ENCODE assay signal across 14 cellular contexts in the genomic region with DNA sequence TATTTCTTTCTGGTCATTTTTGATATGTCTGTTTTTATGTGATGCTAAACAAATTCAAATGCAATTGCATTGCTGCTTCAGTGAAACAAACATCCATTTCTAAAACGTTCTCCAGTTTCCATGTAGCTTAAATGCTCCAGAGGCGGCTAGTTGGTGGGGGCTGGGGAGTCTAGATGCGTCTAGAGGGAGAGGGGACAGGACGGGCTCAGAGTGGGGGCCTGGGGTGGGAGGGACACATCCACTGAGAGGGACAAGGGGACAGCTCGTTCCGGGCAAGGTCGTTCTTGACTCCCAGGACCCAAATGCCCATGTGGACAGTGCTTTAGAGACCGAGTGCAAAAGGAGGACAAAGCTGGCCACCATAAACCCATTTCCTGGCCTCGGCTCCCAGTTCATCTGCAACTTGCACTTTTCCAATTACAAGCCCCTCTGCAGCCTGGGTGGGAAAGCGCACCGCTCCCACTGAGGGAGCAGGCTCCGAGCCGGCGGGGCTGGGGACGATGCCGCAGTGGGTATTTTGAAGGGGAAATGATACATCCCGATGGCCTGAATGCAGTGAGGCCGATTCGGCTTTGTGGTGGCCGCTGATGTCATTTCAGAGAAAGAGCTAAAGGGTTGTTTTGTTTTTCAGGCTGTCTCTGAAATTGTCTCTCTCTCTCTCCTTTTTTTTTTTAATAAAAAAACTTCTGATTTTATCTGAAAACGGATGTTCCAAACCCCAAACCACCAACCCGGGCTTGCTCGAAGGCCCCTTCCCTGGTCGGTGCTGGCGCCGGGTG.
A peak's percentile ranks its signal among the peaks of the same experiment; 100 is the strongest.
DNase-seq lines count a peak whose midpoint lies in the region; ATAC-seq and TF ChIP-seq lines count a peak whose summit lies in the region.
"Had no signal": no experiment of that assay in that cellular context is flagged by ENCODE, and none has a peak within 500 bp of the region (broad histone marks: within the 10 kb centered on the region; RNA-seq: fewer than 3 reads in every experiment).

No MANE protein-coding gene starts in this region.

- H3K4me1 ChIP-seq in mesenchymal stem cell (ENCODE audit: control insufficient read depth, insufficient read depth, low read depth, low read length) (peaks cover 13% of the 10 kb centered on the region), uterus (no peaks in the 10 kb centered on the region), PC-9 (replicated peaks; ENCODE audit: insufficient read depth) (no peaks in the 10 kb centered on the region)
- H3K4me1 ChIP-seq: HAP-1, psoas muscle had no signal

- POLR2A ChIA-PET in PC-9 (lab: Charles Lee; ENCODE audit: unreplicated experiment) = no interaction called here

- WGBS in mesenchymal stem cell = 81% methylated on average over 22 of the region's 26 CpGs

- H3K9ac ChIP-seq in mesenchymal stem cell (ENCODE audit: low read length) = peak overlapping the region; percentile 50

- H3K9me3 ChIP-seq in KOPT-K1 (ENCODE audit: insufficient read depth, low read length, poor library complexity, severe bottlenecking) = peaks cover 9% of the 10 kb centered on the region
- H3K9me3 ChIP-seq in mesenchymal stem cell (ENCODE audit: control insufficient read depth, low read length) = peaks cover 3% of the 10 kb centered on the region
- H3K9me3 ChIP-seq in uterus = no peaks in the 10 kb centered on the region
- H3K9me3 ChIP-seq in PC-9 (ENCODE audit: insufficient read depth, low read depth) = no peaks in the 10 kb centered on the region
- H3K9me3 ChIP-seq: HAP-1, psoas muscle had no signal

- DNase-seq in choroid plexus epithelial cell (ENCODE audit: low read depth) = no peak
- no peak for DNase-seq in mesenchymal stem cell
- no peak for DNase-seq in uterus
- DNase-seq in PC-9 = no peak
- DNase-seq in activated CD4-positive, alpha-beta T cell treated with anti-CD3 and anti-CD28 coated beads, Interleukin-2, amount 50 U/mL, for 48 hours = no peak
- DNase-seq: activated CD4-positive, alpha-beta T cell treated with anti-CD3 and anti-CD28 coated beads for 48 hours; OCI-M1; stimulated activated naive CD8-positive, alpha-beta T cell treated with anti-CD3 and anti-CD28 coated beads, Interleukin-15, amount 100 ng/mL, for 72 hours; T-helper 17 cell had no signal

- peak overlapping the region in 1 of 2 experiments; percentile 84 for H2BK12ac ChIP-seq in mesenchymal stem cell (ENCODE audit: low read length in 2 of 2)

- H3K27ac ChIP-seq in KOPT-K1 (ENCODE audit: low read depth, low read length, poor library complexity, severe bottlenecking) (peak overlapping the region; percentile 56), mesenchymal stem cell (ENCODE audit: low read length, poor library complexity, severe bottlenecking) (no peak overlapping the region), uterus (peak overlapping the region; percentile 39 to 49), PC-9 (no peak overlapping the region)
- H3K27ac ChIP-seq: psoas muscle had no signal

- H4K8ac ChIP-seq in mesenchymal stem cell (ENCODE audit: low read length) = peak overlapping the region; percentile 62

- H3K4me3 ChIP-seq in choroid plexus epithelial cell (ENCODE audit: low read depth, low read length) (peak overlapping the region; percentile 20), mesenchymal stem cell (ENCODE audit: insufficient read depth in 1 of 2, low read depth in 1 of 2, low read length in 2 of 2) (peak overlapping the region in 1 of 2 experiments; percentile 34), uterus (no peak overlapping the region), PC-9 (no peak overlapping the region)
- H3K4me3 ChIP-seq: HAP-1, psoas muscle had no signal

- H3K79me1 ChIP-seq in mesenchymal stem cell (replicated peaks; ENCODE audit: low read length, poor library complexity, severe bottlenecking) = no peaks in the 10 kb centered on the region

- H4K91ac ChIP-seq in mesenchymal stem cell (ENCODE audit: low read length) = peak overlapping the region; percentile 35

- no peak overlapping the region for H2BK120ac ChIP-seq in mesenchymal stem cell (ENCODE audit: low read depth, low read length)

- peak overlapping the region; percentile 15 for H2AK5ac ChIP-seq in mesenchymal stem cell (ENCODE audit: low read length, severe bottlenecking)

- H4K20me1 ChIP-seq in PC-9 (ENCODE audit: insufficient read depth) = no peaks in the 10 kb centered on the region

- no peak for ATAC-seq in HG03571 (IDR thresholded peaks at IDR 0.05; ENCODE audit: unreplicated experiment)
- ATAC-seq: activated T-helper 17 cell treated with anti-CD3 and anti-CD28 coated beads, Interleukin-2, amount 50 U/mL, for 72 hours; stimulated activated naive CD8-positive, alpha-beta T cell treated with anti-CD3 and anti-CD28 coated beads, Interleukin-15, amount 100 ng/mL, for 72 hours; T-helper 17 cell had no signal

- TF ChIP-seq POLR2A in uterus (IDR thresholded peaks at IDR 0.05) = no peak

- no peaks in the 10 kb centered on the region for H3K9me2 ChIP-seq in PC-9 (ENCODE audit: insufficient read depth)

- no peak overlapping the region for H2BK5ac ChIP-seq in mesenchymal stem cell (ENCODE audit: low read depth, low read length, poor library complexity, severe bottlenecking)

- TF ChIP-seq CTCF in choroid plexus epithelial cell (conservative IDR thresholded peaks at IDR 0.05; ENCODE audit: low read depth, low read length) (no peak), uterus (IDR thresholded peaks at IDR 0.05) (no peak), PC-9 (conservative IDR thresholded peaks at IDR 0.05) (no peak)

- H3K36me3 ChIP-seq in KOPT-K1 (ENCODE audit: insufficient read depth, low read length) (no peaks in the 10 kb centered on the region), mesenchymal stem cell (ENCODE audit: control insufficient read depth in 1 of 2, insufficient read depth in 2 of 2, low read depth in 1 of 2, low read length in 2 of 2) (no peaks in the 10 kb centered on the region), uterus (no peaks in the 10 kb centered on the region), PC-9 (ENCODE audit: low read depth) (no peaks in the 10 kb centered on the region)
- H3K36me3 ChIP-seq: HAP-1 had no signal

- H2AFZ ChIP-seq in mesenchymal stem cell (ENCODE audit: low read depth, low read length) (no peak overlapping the region), PC-9 (no peak overlapping the region)

- intact Hi-C loops in uterus (cut with DNase I; ENCODE audit: low total_unique reads) = no loop called here
- intact Hi-C loops in PC-9 (cut with micrococcal nuclease; ENCODE audit: unreplicated experiment) = no loop called here

- peak overlapping the region; percentile 88 for H2BK15ac ChIP-seq in mesenchymal stem cell (ENCODE audit: low read depth, poor library complexity, severe bottlenecking)

- H3K18ac ChIP-seq in mesenchymal stem cell (ENCODE audit: low read depth in 1 of 2, low read length in 2 of 2) = no peak overlapping the region

- H3K4me2 ChIP-seq in mesenchymal stem cell (ENCODE audit: low read length, poor library complexity, severe bottlenecking) (no peak overlapping the region), PC-9 (no peak overlapping the region)

- no peaks in the 10 kb centered on the region for H3F3A ChIP-seq in PC-9 (ENCODE audit: insufficient read depth, low read depth)

- peak overlapping the region in 1 of 2 experiments; percentile 43 for H3K4ac ChIP-seq in mesenchymal stem cell (ENCODE audit: low read depth in 1 of 2, low read length in 2 of 2)

- no peak overlapping the region for H3K23ac ChIP-seq in mesenchymal stem cell (ENCODE audit: low read length in 2 of 2)

- H3K79me2 ChIP-seq in PC-9 (ENCODE audit: low read depth) = no peaks in the 10 kb centered on the region

- peaks cover 0 to 5% of the 10 kb centered on the region in 2 experiments for H3K27me3 ChIP-seq in mesenchymal stem cell (ENCODE audit: control insufficient read depth in 1 of 2, insufficient read depth in 1 of 2, low read length in 2 of 2)
- peaks cover 0 to 3% of the 10 kb centered on the region in 2 donors for H3K27me3 ChIP-seq in uterus
- H3K27me3 ChIP-seq in PC-9 (ENCODE audit: insufficient read depth, low read depth) = peaks cover 63% of the 10 kb centered on the region

- no TSS peak for BruUV-seq in PC-9 (replicated peaks; lab: Mats Ljungman, UMichigan)

- CTCF ChIA-PET in PC-9 (lab: Charles Lee) = no interaction called here

- no peak overlapping the region for H3K14ac ChIP-seq in mesenchymal stem cell (ENCODE audit: low read length in 2 of 2)

Comparison
In these comparisons a context has a peak if more than half of its experiments do, and no peak if none do; other contexts are left out.
1. H3K27ac ChIP-seq: peak in KOPT-K1 (single experiment) and uterus (2 of 2); none in mesenchymal stem cell (single experiment) and PC-9 (single experiment).